8 cellular contexts compared by ENCODE assay signal in the genomic region with DNA sequence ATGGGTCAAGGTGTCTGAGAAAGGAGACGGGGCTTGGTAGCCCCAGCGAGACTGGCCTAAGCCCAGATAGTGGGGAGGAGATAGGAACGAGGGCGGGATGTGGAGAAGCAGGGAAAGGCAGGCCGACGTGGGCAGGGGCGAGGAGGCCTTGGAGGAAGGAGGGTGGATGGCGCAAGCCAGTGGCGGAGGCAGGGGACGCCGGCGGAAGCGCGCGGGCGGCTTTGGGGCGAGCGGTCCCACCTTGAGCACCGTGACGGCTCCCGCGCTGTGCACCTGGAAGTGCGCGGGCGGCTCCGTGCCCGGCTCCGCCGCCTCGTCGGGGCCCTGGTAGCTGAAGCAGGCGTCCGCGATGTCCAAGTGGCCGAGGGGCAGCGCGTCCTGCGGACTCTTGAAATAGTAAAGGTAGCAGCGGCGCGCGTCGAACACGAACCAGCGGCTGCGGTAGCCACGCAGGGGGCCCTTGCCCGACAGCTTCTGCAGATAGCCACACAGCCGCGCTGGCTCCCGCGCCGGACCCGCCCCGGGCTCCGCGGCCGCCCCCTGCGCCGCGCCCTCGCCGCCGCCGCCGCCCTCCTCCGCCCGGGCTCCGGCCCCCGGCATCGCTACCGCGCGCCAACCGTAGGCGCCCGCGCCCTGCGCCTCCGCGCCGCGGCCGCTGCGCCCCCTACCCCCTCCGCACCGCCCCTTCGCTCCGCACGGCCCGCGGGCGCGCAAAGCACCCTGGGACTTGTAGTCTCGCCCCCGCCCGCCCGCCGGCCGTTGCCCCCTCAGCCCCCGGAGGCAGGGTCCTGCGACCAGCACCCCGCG. TPM values are rescaled to one million over a fixed set of nuclear protein-coding genes. Genes with fewer than 3 reads are reported as not detected.
DNase-seq lines count a peak whose midpoint lies in the region; ATAC-seq, FAIRE-seq and TF ChIP-seq lines count a peak whose summit lies in the region.

TSS of gene TBC1D2B (minus strand) at position 659 of the 807 bp plus-strand sequence. CDS start at position 600, 59 bp downstream.

- peaks cover 79% of the 10 kb centered on the region for H3K4me1 ChIP-seq in HepG2 (ENCODE audit: insufficient read depth, low read length)

- FAIRE-seq in HepG2 (lab: Jason Lieb, UNC), result no peak

- TF ChIP-seq CTCF in coronary artery (IDR thresholded peaks at IDR 0.05) (no peak), HepG2 (CRISPR knock-in tag; IDR thresholded peaks at IDR 0.05) (peak; percentile 25; the same call in 1 of the 2 replicates)

- 0% methylated on average over 10 of the region's 104 CpGs for WGBS in HepG2 (ENCODE audit: low lambda C conversion rate)

- peak within 1 kb of the TSS; percentile 59 for H2AFZ ChIP-seq in HepG2 (ENCODE audit: low read length)

- no peaks in the 10 kb centered on the region for H3K36me3 ChIP-seq in HepG2 (replicated peaks in 1 of 2; ENCODE audit: control insufficient read depth in 1 of 2, insufficient read depth in 2 of 2, low read length in 2 of 2)

- BruUV-seq in HepG2 (replicated peaks; lab: Mats Ljungman, UMichigan), result no TSS peak

- POLR2A ChIA-PET in HepG2 (lab: Yijun Ruan, JAX), result no interaction called here

- H3K9me3 ChIP-seq in HepG2 (ENCODE audit: low read length), result no peaks in the 10 kb centered on the region

- DNase-seq in NCI-H1930 (lab: John Stamatoyannopoulos, UW), result peak; percentile 36 to 59
- peak; percentile 77 for DNase-seq in activated CD4-positive, alpha-beta T cell treated with anti-CD3 and anti-CD28 coated beads for 48 hours
- DNase-seq in coronary artery (ENCODE audit: low spot score), result no peak
- no peak for DNase-seq in HepG2 (ENCODE audit: low spot score)
- peak; percentile 79 for DNase-seq in stimulated activated CD4-positive, alpha-beta T cell treated with anti-CD3 and anti-CD28 coated beads, Interleukin-4, amount 100 ng/mL, for 1 hour
- DNase-seq in COLO829 (ENCODE audit: low spot score), result no peak

- no peaks in the 10 kb centered on the region; a peak in 1 of 5 replicates for H3K27me3 ChIP-seq in HepG2 (ENCODE audit: control insufficient read depth in 1 of 2, insufficient read depth in 2 of 2, low read length in 2 of 2)

- in situ Hi-C loops in HepG2 (cut with HindIII; ENCODE audit: extremely low pct_ligation_motif_present, low pct_unique_long_range_greater_than_20kb), result no loop called here

- CTCF ChIA-PET in HepG2 (lab: Yijun Ruan, JAX; ENCODE audit: low intra/inter-chr PET ratio, low total read pairs), result interaction anchor here (1.3 kb wide), 1 partner anchor 31 kb away, joined by 3 read pairs; no protein-coding TSS in a partner anchor

- peak within 1 kb of the TSS; percentile 78 for H3K9ac ChIP-seq in HepG2 (ENCODE audit: insufficient read depth, low read depth, low read length)

- H3K4me3 ChIP-seq in coronary artery (peak within 1 kb of the TSS; percentile 91), HepG2 (replicated peaks in 1 of 3; ENCODE audit: insufficient read depth in 1 of 3, low read depth in 2 of 3, low read length in 3 of 3) (peak within 1 kb of the TSS; percentile 78 to 94 (median 82))

- H4K20me1 ChIP-seq in HepG2 (ENCODE audit: insufficient read depth, low read length), result no peaks in the 10 kb centered on the region

- H3K4me2 ChIP-seq in HepG2 (ENCODE audit: low read depth, low read length), result peak within 1 kb of the TSS; percentile 80

- ATAC-seq in GM18502 (IDR thresholded peaks at IDR 0.05; ENCODE audit: poor library complexity, unreplicated experiment) (peak; percentile 76), HG02610 (IDR thresholded peaks at IDR 0.05; ENCODE audit: unreplicated experiment) (peak; percentile 72), HepG2 (peak; percentile 74)

- intact Hi-C loops in HepG2 (cut with micrococcal nuclease; ENCODE audit: unreplicated experiment), result no loop called here

- TF ChIP-seq POLR2A in HepG2 (IDR thresholded peaks at IDR 0.05; ENCODE audit: insufficient read depth in 1 of 2, low read depth in 2 of 2, low read length in 2 of 2), result peak in 1 of 2 experiments; percentile 54; a peak in 1 of 4 replicates

- peaks cover 27% of the 10 kb centered on the region for H3K79me2 ChIP-seq in HepG2 (ENCODE audit: insufficient read depth, low read length)

- H3K27ac ChIP-seq in coronary artery (peak within 1 kb of the TSS; percentile 88 to 94), HepG2 (ENCODE audit: extremely low read length, insufficient read depth, low read length) (peak within 1 kb of the TSS; percentile 54)

- TF ChIP-seq RAD21 in HepG2 (CRISPR knock-in tag; IDR thresholded peaks at IDR 0.05), result peak; percentile 13; the same call in 1 of the 2 replicates

- TF ChIP-seq EP300 in HepG2 (IDR thresholded peaks at IDR 0.05; ENCODE audit: low read depth in 2 of 2, low read length in 2 of 2), result no peak
- no peak for TF ChIP-seq EP300 in HepG2 (CRISPR knock-in tag; IDR thresholded peaks at IDR 0.05; ENCODE audit: borderline replicate concordance)

TF ChIP-seq in HepG2, 621 proteins besides CTCF, POLR2A, EP300 and RAD21 (continues in another document):
- TF ChIP-seq ZNF558 (CRISPR knock-in tag; IDR thresholded peaks at IDR 0.05; ENCODE audit: borderline replicate concordance), result no peak
- TF ChIP-seq, protein P1, sequence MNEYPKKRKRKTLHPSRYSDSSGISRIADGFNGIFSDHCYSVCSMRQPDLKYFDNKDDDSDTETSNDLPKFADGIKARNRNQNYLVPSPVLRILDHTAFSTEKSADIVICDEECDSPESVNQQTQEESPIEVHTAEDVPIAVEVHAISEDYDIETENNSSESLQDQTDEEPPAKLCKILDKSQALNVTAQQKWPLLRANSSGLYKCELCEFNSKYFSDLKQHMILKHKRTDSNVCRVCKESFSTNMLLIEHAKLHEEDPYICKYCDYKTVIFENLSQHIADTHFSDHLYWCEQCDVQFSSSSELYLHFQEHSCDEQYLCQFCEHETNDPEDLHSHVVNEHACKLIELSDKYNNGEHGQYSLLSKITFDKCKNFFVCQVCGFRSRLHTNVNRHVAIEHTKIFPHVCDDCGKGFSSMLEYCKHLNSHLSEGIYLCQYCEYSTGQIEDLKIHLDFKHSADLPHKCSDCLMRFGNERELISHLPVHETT (CRISPR knock-in tag; conservative IDR thresholded peaks at IDR 0.05), result no peak
- TF ChIP-seq, protein P2, sequence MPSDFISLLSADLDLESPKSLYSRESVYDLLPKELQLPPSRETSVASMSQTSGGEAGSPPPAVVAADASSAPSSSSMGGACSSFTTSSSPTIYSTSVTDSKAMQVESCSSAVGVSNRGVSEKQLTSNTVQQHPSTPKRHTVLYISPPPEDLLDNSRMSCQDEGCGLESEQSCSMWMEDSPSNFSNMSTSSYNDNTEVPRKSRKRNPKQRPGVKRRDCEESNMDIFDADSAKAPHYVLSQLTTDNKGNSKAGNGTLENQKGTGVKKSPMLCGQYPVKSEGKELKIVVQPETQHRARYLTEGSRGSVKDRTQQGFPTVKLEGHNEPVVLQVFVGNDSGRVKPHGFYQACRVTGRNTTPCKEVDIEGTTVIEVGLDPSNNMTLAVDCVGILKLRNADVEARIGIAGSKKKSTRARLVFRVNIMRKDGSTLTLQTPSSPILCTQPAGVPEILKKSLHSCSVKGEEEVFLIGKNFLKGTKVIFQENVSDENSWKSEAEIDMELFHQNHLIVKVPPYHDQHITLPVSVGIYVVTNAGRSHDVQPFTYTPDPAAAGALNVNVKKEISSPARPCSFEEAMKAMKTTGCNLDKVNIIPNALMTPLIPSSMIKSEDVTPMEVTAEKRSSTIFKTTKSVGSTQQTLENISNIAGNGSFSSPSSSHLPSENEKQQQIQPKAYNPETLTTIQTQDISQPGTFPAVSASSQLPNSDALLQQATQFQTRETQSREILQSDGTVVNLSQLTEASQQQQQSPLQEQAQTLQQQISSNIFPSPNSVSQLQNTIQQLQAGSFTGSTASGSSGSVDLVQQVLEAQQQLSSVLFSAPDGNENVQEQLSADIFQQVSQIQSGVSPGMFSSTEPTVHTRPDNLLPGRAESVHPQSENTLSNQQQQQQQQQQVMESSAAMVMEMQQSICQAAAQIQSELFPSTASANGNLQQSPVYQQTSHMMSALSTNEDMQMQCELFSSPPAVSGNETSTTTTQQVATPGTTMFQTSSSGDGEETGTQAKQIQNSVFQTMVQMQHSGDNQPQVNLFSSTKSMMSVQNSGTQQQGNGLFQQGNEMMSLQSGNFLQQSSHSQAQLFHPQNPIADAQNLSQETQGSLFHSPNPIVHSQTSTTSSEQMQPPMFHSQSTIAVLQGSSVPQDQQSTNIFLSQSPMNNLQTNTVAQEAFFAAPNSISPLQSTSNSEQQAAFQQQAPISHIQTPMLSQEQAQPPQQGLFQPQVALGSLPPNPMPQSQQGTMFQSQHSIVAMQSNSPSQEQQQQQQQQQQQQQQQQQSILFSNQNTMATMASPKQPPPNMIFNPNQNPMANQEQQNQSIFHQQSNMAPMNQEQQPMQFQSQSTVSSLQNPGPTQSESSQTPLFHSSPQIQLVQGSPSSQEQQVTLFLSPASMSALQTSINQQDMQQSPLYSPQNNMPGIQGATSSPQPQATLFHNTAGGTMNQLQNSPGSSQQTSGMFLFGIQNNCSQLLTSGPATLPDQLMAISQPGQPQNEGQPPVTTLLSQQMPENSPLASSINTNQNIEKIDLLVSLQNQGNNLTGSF (CRISPR knock-in tag; IDR thresholded peaks at IDR 0.05), result no peak
- no peak; a peak in 1 of 4 replicates for TF ChIP-seq KLF16 (CRISPR knock-in tag; IDR thresholded peaks at IDR 0.05)
- no peak for TF ChIP-seq SOX6 (IDR thresholded peaks at IDR 0.05)
- no peak for TF ChIP-seq SOX6 (CRISPR knock-in tag; IDR thresholded peaks at IDR 0.05)

RNA-seq across cellular contexts. Expression of gene TBC1D2B, which starts in this region (rescaled TPM):
- total RNA-seq in HepG2 (2016; rRNA removed; fragmentation: Illumina TruSeq; extraction: Trizol), result 7.9 and 10.1 TPM in 2 replicates
- 4.1 and 5.1 TPM in 2 replicates for total RNA-seq in HepG2 (2016; cell fraction: cytosol; rRNA removed; fragmentation: Illumina TruSeq; extraction: Trizol; ENCODE audit: low read depth)
- 7.4 and 10.4 TPM in 2 replicates for total RNA-seq in HepG2 (2016; cell fraction: insoluble cytoplasmic fraction; rRNA removed; fragmentation: Illumina TruSeq; extraction: Trizol)
- 4.5 and 5.3 TPM in 2 replicates for total RNA-seq in HepG2 (2016; cell fraction: membrane; rRNA removed; fragmentation: Illumina TruSeq; extraction: Trizol)
- 12.1 and 12.6 TPM in 2 replicates for total RNA-seq in HepG2 (2016; cell fraction: nucleus; rRNA removed; fragmentation: Illumina TruSeq; extraction: Trizol)
- polyA plus RNA-seq in HepG2 (2011; rRNA removed), result 14.4 and 18.8 TPM in 2 replicates
- 8.9 and 11.2 TPM in 2 replicates for polyA plus RNA-seq in HepG2 (2011; cell fraction: cytosol; rRNA removed)
- polyA plus RNA-seq in HepG2 (2011; cell fraction: nucleus; rRNA removed), result 36.0 and 41.0 TPM in 2 replicates
- polyA plus RNA-seq in HepG2 (2012), result 7.6 and 13.3 TPM in 2 replicates
- polyA plus RNA-seq in HepG2 (2016; cell fraction: cytosol; fragmentation: Illumina TruSeq; extraction: Trizol; ENCODE audit: low read depth), result 0.70 and 0.78 TPM in 2 replicates
- 5.9 and 9.0 TPM in 2 replicates for polyA plus RNA-seq in HepG2 (2016; cell fraction: insoluble cytoplasmic fraction; fragmentation: Illumina TruSeq; extraction: Trizol; ENCODE audit: low read depth)
- 1.7 and 1.9 TPM in 2 replicates for polyA plus RNA-seq in HepG2 (2016; cell fraction: membrane; fragmentation: Illumina TruSeq; extraction: Trizol; ENCODE audit: low read depth)
- polyA plus RNA-seq in HepG2 (2016; cell fraction: nucleus; fragmentation: Illumina TruSeq; extraction: Trizol; ENCODE audit: insufficient read depth, low read depth), result 16.5 and 18.2 TPM in 2 replicates
- 27.1 and 31.4 TPM in 2 replicates for polyA minus RNA-seq in HepG2 (2011; rRNA and poly(A)+ RNA removed; ENCODE audit: low replicate concordance)
- 8.7 and 10.4 TPM in 2 replicates for polyA minus RNA-seq in HepG2 (2011; cell fraction: cytosol; rRNA and poly(A)+ RNA removed)
- polyA minus RNA-seq in HepG2 (2011; cell fraction: nucleus; rRNA and poly(A)+ RNA removed), result 28.2 and 32.3 TPM in 2 replicates

Comparison
In these comparisons a context has a peak if more than half of its experiments do, and no peak if none do; other contexts are left out.
1. DNase-seq: peak in NCI-H1930 (2 of 2), activated CD4-positive, alpha-beta T cell treated with anti-CD3 and anti-CD28 coated beads for 48 hours (single experiment) and stimulated activated CD4-positive, alpha-beta T cell treated with anti-CD3 and anti-CD28 coated beads, Interleukin-4, amount 100 ng/mL, for 1 hour (single experiment); none in coronary artery (single experiment), HepG2 (single experiment) and COLO829 (single experiment).
2. Peak in every context shown above with its lines, with median percentiles within 50 percentile points of each other: ATAC-seq.